In the genomic region with DNA sequence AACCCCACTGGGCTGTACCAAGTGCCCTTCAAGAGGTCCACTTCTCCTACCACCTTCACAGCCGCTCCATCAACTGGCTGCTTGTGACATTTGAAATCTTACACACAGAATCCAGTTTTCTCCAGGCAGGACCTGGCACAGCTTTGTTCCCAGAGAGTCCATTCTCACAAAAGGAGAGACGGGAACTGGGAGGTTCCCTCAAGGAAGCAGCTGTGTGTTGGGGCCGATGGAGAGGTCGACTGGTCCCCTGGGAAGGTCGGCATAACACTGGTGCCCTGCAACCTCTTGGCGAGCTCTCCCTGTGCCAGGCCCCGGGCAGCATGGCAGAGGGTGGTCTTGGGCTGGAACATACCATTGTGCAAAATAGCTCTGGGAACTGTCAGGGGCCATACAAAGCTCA, we compare ENCODE assay signal across 14 cellular contexts. TPM values are rescaled to one million over a fixed set of nuclear protein-coding genes. Genes with fewer than 3 reads are reported as not detected.
DNase-seq lines count a peak whose midpoint lies in the region; ATAC-seq and TF ChIP-seq lines count a peak whose summit lies in the region.
"Had no signal": no experiment of that assay in that cellular context is flagged by ENCODE, and none has a peak within 500 bp of the region (broad histone marks: within the 10 kb centered on the region; RNA-seq: fewer than 3 reads in every experiment).

No MANE protein-coding gene starts in this region.

- no peak overlapping the region for H3K4me3 ChIP-seq in upper lobe of left lung
- H3K4me3 ChIP-seq: colonic mucosa had no signal

- no peak for DNase-seq in activated naive CD8-positive, alpha-beta T cell treated with anti-CD3 and anti-CD28 coated beads, Interleukin-2, amount 10 ng/mL, durations not matched to agents 7 days and 5 days
- no peak for DNase-seq in activated naive CD8-positive, alpha-beta T cell treated with anti-CD3 and anti-CD28 coated beads for 36 hours
- DNase-seq in chondrocyte (ENCODE audit: low spot score) (no peak), memory B cell (ENCODE audit: low spot score in 2 of 2) (no peak), upper lobe of left lung (no peak), NCI-H446 treated with DMSO at 0.1 percent for 48 hours (lab: John Stamatoyannopoulos, UW) (no peak), GDM1 (lab: John Stamatoyannopoulos, UW) (no peak), NCI-H69 (lab: John Stamatoyannopoulos, UW) (no peak)
- DNase-seq: activated CD4-positive, alpha-beta T cell treated with anti-CD3 and anti-CD28 coated beads for 48 hours; activated naive CD4-positive, alpha-beta T cell treated with Interleukin-2 at 50 U/mL for 16 hours; colonic mucosa; islet precursor cell; KG1; NCI-H1694 had no signal

- peak in 1 of 4 donors; percentile 49 for TF ChIP-seq EP300 in upper lobe of left lung (IDR thresholded peaks at IDR 0.05)

- peaks cover 72% of the 10 kb centered on the region for H3K4me1 Mint-ChIP-seq in activated naive CD8-positive, alpha-beta T cell treated with anti-CD3 and anti-CD28 coated beads, Interleukin-2, amount 10 ng/mL, durations not matched to agents 7 days and 5 days
- H3K4me1 Mint-ChIP-seq in activated naive CD8-positive, alpha-beta T cell treated with anti-CD3 and anti-CD28 coated beads for 36 hours = peaks cover 75% of the 10 kb centered on the region
- peaks cover 61% of the 10 kb centered on the region for H3K4me1 Mint-ChIP-seq in chondrocyte (ENCODE audit: low read depth)
- peaks cover 65% of the 10 kb centered on the region for H3K4me1 Mint-ChIP-seq in memory B cell

- no peaks in the 10 kb centered on the region for H3K9me3 ChIP-seq in upper lobe of left lung
- H3K9me3 ChIP-seq: colonic mucosa had no signal

- H3K27ac ChIP-seq in upper lobe of left lung = peak overlapping the region in 3 of 4 donors; percentile 60 to 78 (median 77)
- H3K27ac ChIP-seq: colonic mucosa had no signal

- H3K9me3 Mint-ChIP-seq in activated naive CD8-positive, alpha-beta T cell treated with anti-CD3 and anti-CD28 coated beads, Interleukin-2, amount 10 ng/mL, durations not matched to agents 7 days and 5 days = no peaks in the 10 kb centered on the region
- no peaks in the 10 kb centered on the region for H3K9me3 Mint-ChIP-seq in activated naive CD8-positive, alpha-beta T cell treated with anti-CD3 and anti-CD28 coated beads for 36 hours
- no peaks in the 10 kb centered on the region for H3K9me3 Mint-ChIP-seq in chondrocyte (ENCODE audit: low read depth)
- no peaks in the 10 kb centered on the region for H3K9me3 Mint-ChIP-seq in memory B cell

- H3K4me1 ChIP-seq in upper lobe of left lung = peaks cover 90 to 100% (median 96%) of the 10 kb centered on the region in 4 donors

- no peak for TF ChIP-seq POLR2A in upper lobe of left lung (IDR thresholded peaks at IDR 0.05)

- no peaks in the 10 kb centered on the region for H3K27me3 Mint-ChIP-seq in activated naive CD8-positive, alpha-beta T cell treated with anti-CD3 and anti-CD28 coated beads, Interleukin-2, amount 10 ng/mL, durations not matched to agents 7 days and 5 days
- H3K27me3 Mint-ChIP-seq in activated naive CD8-positive, alpha-beta T cell treated with anti-CD3 and anti-CD28 coated beads for 36 hours = no peaks in the 10 kb centered on the region
- no peaks in the 10 kb centered on the region for H3K27me3 Mint-ChIP-seq in chondrocyte (ENCODE audit: low read depth)
- no peaks in the 10 kb centered on the region for H3K27me3 Mint-ChIP-seq in memory B cell

- no peaks in the 10 kb centered on the region for H3K36me3 Mint-ChIP-seq in activated naive CD8-positive, alpha-beta T cell treated with anti-CD3 and anti-CD28 coated beads, Interleukin-2, amount 10 ng/mL, durations not matched to agents 7 days and 5 days
- no peaks in the 10 kb centered on the region for H3K36me3 Mint-ChIP-seq in activated naive CD8-positive, alpha-beta T cell treated with anti-CD3 and anti-CD28 coated beads for 36 hours
- H3K36me3 Mint-ChIP-seq in chondrocyte (ENCODE audit: low read depth) (no peaks in the 10 kb centered on the region), memory B cell (peaks cover 4% of the 10 kb centered on the region)

- no peak for ATAC-seq in activated naive CD8-positive, alpha-beta T cell treated with anti-CD3 and anti-CD28 coated beads, Interleukin-2, amount 10 ng/mL, durations not matched to agents 7 days and 5 days (ENCODE audit: low read depth)
- ATAC-seq in memory B cell (ENCODE audit: low read depth) (no peak), upper lobe of left lung (ENCODE audit: low FRiP score in 2 of 2) (no peak)

- no peaks in the 10 kb centered on the region for H3K36me3 ChIP-seq in upper lobe of left lung
- H3K36me3 ChIP-seq: colonic mucosa had no signal

- no peak for TF ChIP-seq CTCF in chondrocyte (IDR thresholded peaks at IDR 0.05)
- TF ChIP-seq CTCF in upper lobe of left lung (IDR thresholded peaks at IDR 0.05) = no peak

- 60% methylated on average over 2 to 7 of the region's 7 CpGs for WGBS in upper lobe of left lung, 2 donors

- peak overlapping the region; percentile 38 for H3K27ac Mint-ChIP-seq in activated naive CD8-positive, alpha-beta T cell treated with anti-CD3 and anti-CD28 coated beads, Interleukin-2, amount 10 ng/mL, durations not matched to agents 7 days and 5 days
- no peak overlapping the region for H3K27ac Mint-ChIP-seq in activated naive CD8-positive, alpha-beta T cell treated with anti-CD3 and anti-CD28 coated beads for 36 hours
- H3K27ac Mint-ChIP-seq in chondrocyte (ENCODE audit: unreplicated experiment) (peak overlapping the region; percentile 51), memory B cell (no peak overlapping the region)

- POLR2A ChIA-PET in activated naive CD8-positive, alpha-beta T cell treated with anti-CD3 and anti-CD28 coated beads, Interleukin-2, amount 10 ng/mL, durations not matched to agents 7 days and 5 days (lab: Charles Lee) = interaction anchor here (0.7 kb wide), 1 partner anchor 70 kb away, joined by 3 read pairs; no protein-coding TSS in a partner anchor

- peak overlapping the region; percentile 49 for H3K4me3 Mint-ChIP-seq in activated naive CD8-positive, alpha-beta T cell treated with anti-CD3 and anti-CD28 coated beads, Interleukin-2, amount 10 ng/mL, durations not matched to agents 7 days and 5 days
- H3K4me3 Mint-ChIP-seq in activated naive CD8-positive, alpha-beta T cell treated with anti-CD3 and anti-CD28 coated beads for 36 hours = no peak overlapping the region
- H3K4me3 Mint-ChIP-seq in chondrocyte (ENCODE audit: unreplicated experiment) = no peak overlapping the region
- peak overlapping the region; percentile 21 for H3K4me3 Mint-ChIP-seq in memory B cell

- H3K27me3 ChIP-seq in upper lobe of left lung = no peaks in the 10 kb centered on the region
- H3K27me3 ChIP-seq: colonic mucosa had no signal

RNA-seq across cellular contexts. Expression of a gene that starts 21.5 kb away (rescaled TPM):
- total RNA-seq in activated naive CD8-positive, alpha-beta T cell treated with anti-CD3 and anti-CD28 coated beads, Interleukin-2, amount 10 ng/mL, durations not matched to agents 7 days and 5 days = 10 to 100 TPM; 28.5 to 31.2 TPM
- total RNA-seq in activated naive CD8-positive, alpha-beta T cell treated with anti-CD3 and anti-CD28 coated beads for 36 hours = 10 to 100 TPM; 20.0 to 21.0 TPM
- total RNA-seq in chondrocyte = 12.4 to 14.0 TPM (median 13.0 TPM) in 3 replicates
- total RNA-seq in upper lobe of left lung = 10 to 100 TPM; 19.8 to 66.0 (median 22.4) TPM

RNA-seq across cellular contexts. Expression of a gene that starts 43.0 kb away (rescaled TPM):
- 100 to 1,000 TPM; 261 to 275 TPM for total RNA-seq in activated naive CD8-positive, alpha-beta T cell treated with anti-CD3 and anti-CD28 coated beads, Interleukin-2, amount 10 ng/mL, durations not matched to agents 7 days and 5 days
- 100 to 1,000 TPM; 168 to 170 TPM for total RNA-seq in activated naive CD8-positive, alpha-beta T cell treated with anti-CD3 and anti-CD28 coated beads for 36 hours
- total RNA-seq in chondrocyte = 168 to 192 TPM (median 190 TPM) in 3 replicates
- 100 to 1,000 TPM; 242 to 450 (median 284) TPM for total RNA-seq in upper lobe of left lung

RNA-seq across cellular contexts. Expression of a gene that starts 57.3 kb away (rescaled TPM):
- total RNA-seq in activated naive CD8-positive, alpha-beta T cell treated with anti-CD3 and anti-CD28 coated beads, Interleukin-2, amount 10 ng/mL, durations not matched to agents 7 days and 5 days = 100 to 1,000 TPM in 1 of 2 experiments, 10 to 100 TPM in 1; 96.7 to 105 TPM
- total RNA-seq in activated naive CD8-positive, alpha-beta T cell treated with anti-CD3 and anti-CD28 coated beads for 36 hours = 100 to 1,000 TPM; 116 to 124 TPM
- total RNA-seq in chondrocyte (63.4 to 69.8 TPM (median 65.4 TPM) in 3 replicates), upper lobe of left lung (100 to 1,000 TPM in 3 of 6 donors, 10 to 100 TPM in 3; 69.6 to 333 (median 103) TPM)

Comparison
In these comparisons a context has a peak if more than half of its experiments do, and no peak if none do; other contexts are left out.
1. H3K27ac Mint-ChIP-seq: peak in activated naive CD8-positive, alpha-beta T cell treated with anti-CD3 and anti-CD28 coated beads, Interleukin-2, amount 10 ng/mL, durations not matched to agents 7 days and 5 days (single experiment) and chondrocyte (single experiment); none in activated naive CD8-positive, alpha-beta T cell treated with anti-CD3 and anti-CD28 coated beads for 36 hours (single experiment) and memory B cell (single experiment).
2. H3K4me3 Mint-ChIP-seq: peak in activated naive CD8-positive, alpha-beta T cell treated with anti-CD3 and anti-CD28 coated beads, Interleukin-2, amount 10 ng/mL, durations not matched to agents 7 days and 5 days (single experiment) and memory B cell (single experiment); none in activated naive CD8-positive, alpha-beta T cell treated with anti-CD3 and anti-CD28 coated beads for 36 hours (single experiment) and chondrocyte (single experiment).